ENCODE assay signal across 10 cellular contexts in the genomic region with DNA sequence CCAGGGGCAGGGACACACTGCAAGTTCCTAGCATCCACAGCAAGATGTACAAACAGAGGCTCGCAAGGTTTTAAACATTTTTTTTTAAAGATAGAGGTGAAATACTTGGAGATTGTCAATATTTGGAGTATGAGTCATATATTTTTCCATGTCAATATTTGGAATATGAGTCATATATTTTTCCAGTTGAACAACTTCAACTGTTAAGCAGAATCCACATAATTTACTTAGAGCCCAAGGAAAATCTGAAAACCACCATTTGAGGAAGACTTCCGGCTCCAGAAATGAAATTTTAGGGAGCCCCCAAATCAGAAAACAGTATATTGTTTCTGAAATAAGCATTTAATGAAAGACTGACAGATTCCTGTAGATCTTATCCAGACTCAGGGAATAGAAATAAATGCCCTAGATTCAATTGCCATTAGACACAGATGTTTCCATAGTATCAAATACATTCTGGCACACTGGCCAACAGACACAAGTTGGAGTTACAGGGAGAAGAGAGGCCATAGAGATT.
DNase-seq lines count a peak whose midpoint lies in the region; ATAC-seq and TF ChIP-seq lines count a peak whose summit lies in the region.
"Had no signal": no experiment of that assay in that cellular context is flagged by ENCODE, and none has a peak within 500 bp of the region (broad histone marks: within the 10 kb centered on the region; RNA-seq: fewer than 3 reads in every experiment).

No MANE protein-coding gene starts in this region.

- ATAC-seq in GM18502 (IDR thresholded peaks at IDR 0.05; ENCODE audit: poor library complexity, unreplicated experiment): no peak

- TF ChIP-seq CTCF in choroid plexus epithelial cell (conservative IDR thresholded peaks at IDR 0.05; ENCODE audit: low read depth, low read length): no peak

- H3K4me1 Mint-ChIP-seq in T-helper 2 cell treated with Interferon-gamma antibody and Interleukin-4, amounts not matched to agents 5 μg/mL and 100 μg/mL, for 36 hours (ENCODE audit: low read depth): peaks cover 6% of the 10 kb centered on the region

- no peak overlapping the region for H3K4me3 Mint-ChIP-seq in T-helper 2 cell treated with Interferon-gamma antibody and Interleukin-4, amounts not matched to agents 5 μg/mL and 100 μg/mL, for 36 hours
- H3K4me3 Mint-ChIP-seq: activated naive CD8-positive, alpha-beta T cell had no signal

- no peak overlapping the region for H3K27ac Mint-ChIP-seq in T-helper 2 cell treated with Interferon-gamma antibody and Interleukin-4, amounts not matched to agents 5 μg/mL and 100 μg/mL, for 36 hours
- H3K27ac Mint-ChIP-seq: activated naive CD8-positive, alpha-beta T cell had no signal

- peak; percentile 71 for DNase-seq in EH (ENCODE audit: low read depth)
- peak; percentile 96 for DNase-seq in NCI-H526 treated with DMSO at 0.1 percent for 48 hours (lab: John Stamatoyannopoulos, UW)
- DNase-seq in choroid plexus epithelial cell (ENCODE audit: low read depth): peak; percentile 69
- peak; percentile 30 for DNase-seq in non-pigmented ciliary epithelial cell (ENCODE audit: low read depth)
- no peak for DNase-seq in T-helper 2 cell treated with Interferon-gamma antibody and Interleukin-4, amounts not matched to agents 5 μg/mL and 100 μg/mL, for 36 hours (ENCODE audit: low spot score)
- DNase-seq in HUDEP-2 (lab: John Stamatoyannopoulos, UW; ENCODE audit: unreplicated experiment in 76 of 76): no peak
- DNase-seq in ecto neural progenitor cell (ENCODE audit: low spot score): no peak

- H3K4me3 ChIP-seq in choroid plexus epithelial cell (ENCODE audit: low read depth, low read length): no peak overlapping the region
- H3K4me3 ChIP-seq: heart right ventricle had no signal

- no peaks in the 10 kb centered on the region for H3K9me3 Mint-ChIP-seq in T-helper 2 cell treated with Interferon-gamma antibody and Interleukin-4, amounts not matched to agents 5 μg/mL and 100 μg/mL, for 36 hours

- H3K36me3 Mint-ChIP-seq in T-helper 2 cell treated with Interferon-gamma antibody and Interleukin-4, amounts not matched to agents 5 μg/mL and 100 μg/mL, for 36 hours (ENCODE audit: low read depth): no peaks in the 10 kb centered on the region
- H3K36me3 Mint-ChIP-seq: activated naive CD8-positive, alpha-beta T cell had no signal

- peaks cover 13% of the 10 kb centered on the region for H3K27me3 Mint-ChIP-seq in T-helper 2 cell treated with Interferon-gamma antibody and Interleukin-4, amounts not matched to agents 5 μg/mL and 100 μg/mL, for 36 hours (ENCODE audit: low read depth)
- H3K27me3 Mint-ChIP-seq: activated naive CD8-positive, alpha-beta T cell had no signal

Comparison
In these comparisons a context has a peak if more than half of its experiments do, and no peak if none do; other contexts are left out.
1. DNase-seq: peak in EH (single experiment), NCI-H526 treated with DMSO at 0.1 percent for 48 hours (single experiment), choroid plexus epithelial cell (single experiment) and non-pigmented ciliary epithelial cell (single experiment); none in T-helper 2 cell treated with Interferon-gamma antibody and Interleukin-4, amounts not matched to agents 5 μg/mL and 100 μg/mL, for 36 hours (single experiment), HUDEP-2 (0 of 76) and ecto neural progenitor cell (single experiment).